Comparison of ENCODE assay signal across 8 cellular contexts in genomic region chr10:71836594-71836970, GRCh38. TPM values are rescaled to one million over a fixed set of nuclear protein-coding genes. Genes with fewer than 3 reads are reported as not detected.
DNase-seq lines count a peak whose midpoint lies in the region; ATAC-seq and TF ChIP-seq lines count a peak whose summit lies in the region.

No MANE protein-coding gene starts in this region.

- H3K4me1 ChIP-seq in SJCRH30 (peaks cover 23% of the 10 kb centered on the region), iPS-18a (ENCODE audit: control insufficient read depth, low read depth, low read length) (peaks cover 36% of the 10 kb centered on the region), vagina (peaks cover 92% of the 10 kb centered on the region)

- H3K36me3 ChIP-seq in SJCRH30 (no peaks in the 10 kb centered on the region; the same call in 1 of the 2 replicates), iPS-18a (ENCODE audit: control insufficient read depth, low read depth, low read length) (peaks cover 12% of the 10 kb centered on the region), vagina (peaks cover 0 to 18% of the 10 kb centered on the region in 2 donors)

- no peak overlapping the region for H3K9ac ChIP-seq in iPS-18a (ENCODE audit: low read length)

- no peak for TF ChIP-seq POLR2A in vagina (IDR thresholded peaks at IDR 0.05)

- H3K27ac ChIP-seq in SJCRH30 = peak overlapping the region; percentile 5; the same call in 1 of the 2 replicates
- H3K27ac ChIP-seq in iPS-18a (ENCODE audit: low read length) = peak overlapping the region; percentile 37
- peak overlapping the region; percentile 71 for H3K27ac ChIP-seq in vagina

- H3K4me3 ChIP-seq in SJCRH30 (no peak overlapping the region), iPS-18a (ENCODE audit: low read length) (no peak overlapping the region), vagina (no peak overlapping the region)

- no peak for TF ChIP-seq CTCF in vagina (IDR thresholded peaks at IDR 0.05)

- ATAC-seq in GM21528 (IDR thresholded peaks at IDR 0.05; ENCODE audit: low FRiP score, unreplicated experiment) (peak; percentile 29), left colon (no peak)

- H3K27me3 ChIP-seq in SJCRH30 (no peaks in the 10 kb centered on the region), iPS-18a (ENCODE audit: control insufficient read depth, insufficient read depth, low read length) (no peaks in the 10 kb centered on the region), vagina (no peaks in the 10 kb centered on the region)

- H3K9me3 ChIP-seq in SJCRH30 (replicated peaks) (no peaks in the 10 kb centered on the region), iPS-18a (ENCODE audit: control insufficient read depth, low read depth, low read length) (no peaks in the 10 kb centered on the region), vagina (no peaks in the 10 kb centered on the region)

- intact Hi-C loops in vagina (cut with DNase I) = loop anchor here (5.0 kb wide), 1 partner anchor 51 kb away; no protein-coding TSS in a partner anchor
- intact Hi-C loops in left colon (cut with DNase I, micrococcal nuclease) = loop anchor here in 1 of 2 donors (10.0 kb wide), 1 partner anchor 58 kb away; no protein-coding TSS in a partner anchor

- DNase-seq in AG08395 (ENCODE audit: low spot score) = peak; percentile 40
- no peak for DNase-seq in SJCRH30
- DNase-seq in vagina (ENCODE audit: extremely low spot score in 2 of 2) = no peak
- no peak for DNase-seq in NCI-H2227 treated with DMSO at 0.1 percent for 48 hours (lab: John Stamatoyannopoulos, UW)
- no peak for DNase-seq in activated CD4-positive, CD25-positive, alpha-beta regulatory T cell (lab: John Stamatoyannopoulos, UW)
- DNase-seq in left colon = no peak

RNA-seq across cellular contexts. Expression of gene PSAP, which starts 14.5 kb away (rescaled TPM):
- total RNA-seq in SJCRH30 (2014; rRNA removed; shearing (Covaris generic)) = 172 and 181 TPM in 2 replicates
- total RNA-seq in vagina (680 TPM), left colon (100 to 1,000 TPM; 517 to 807 TPM)

Comparison
In these comparisons a context has a peak if more than half of its experiments do, and no peak if none do; other contexts are left out.
1. H3K27ac ChIP-seq: peak in every context shown above with its lines; median percentile 71 in vagina; 37 in iPS-18a; 5 in SJCRH30.